Comparison of ENCODE assay signal across 8 cellular contexts in the genomic region with DNA sequence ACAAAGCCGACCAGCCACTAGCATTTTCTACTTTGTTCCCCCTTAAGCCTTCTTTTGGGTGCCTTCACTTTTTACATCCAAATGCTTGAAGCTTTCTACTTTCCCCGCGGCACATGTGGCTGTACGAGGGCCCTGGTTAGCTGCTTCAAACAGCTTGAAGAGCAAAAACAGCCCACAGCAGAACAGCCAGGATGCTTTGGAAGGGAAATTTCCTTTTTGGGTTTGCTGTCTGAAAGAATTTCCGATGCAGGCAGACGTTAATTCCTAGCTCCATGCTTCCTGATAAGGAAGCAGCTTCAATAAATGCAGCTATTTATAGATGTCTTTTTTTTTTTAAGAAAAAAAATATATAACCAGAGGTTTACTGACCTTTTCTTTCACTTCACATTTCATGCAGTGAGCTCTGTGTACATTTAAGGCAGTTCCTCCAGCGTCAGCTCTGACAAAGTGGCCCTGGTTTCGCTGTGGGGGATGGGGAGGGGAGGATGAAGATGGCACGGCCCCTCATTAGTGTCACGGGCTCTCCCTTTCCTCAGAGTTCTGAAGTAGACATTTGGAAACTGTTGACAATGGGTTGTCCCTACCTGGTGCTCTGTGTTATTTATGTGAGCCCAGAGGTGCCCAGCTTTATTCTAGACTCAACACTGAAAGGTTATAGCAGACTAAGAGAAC.
DNase-seq lines count a peak whose midpoint lies in the region; ATAC-seq lines count a peak whose summit lies in the region.

No MANE protein-coding gene starts in this region.

- peak overlapping the region in 3 of 8 donors; percentile 21 to 68 (median 54) for H3K27ac Mint-ChIP-seq in CD8-positive, alpha-beta memory T cell

- intact Hi-C loops in sciatic nerve (cut with DNase I), result no loop called here

- DNase-seq in sciatic nerve (ENCODE audit: low spot score), result no peak
- no peak for DNase-seq in SW480 (ENCODE audit: low spot score)
- no peak for DNase-seq in CD8-positive, alpha-beta memory T cell
- no peak for DNase-seq in GF-D8 (lab: John Stamatoyannopoulos, UW)

- H3K4me1 ChIP-seq in esophagus (ENCODE audit: control insufficient read depth in 2 of 2, insufficient read depth in 2 of 2, low read length in 1 of 2), result peaks cover 0 to 8% of the 10 kb centered on the region in 2 donors
- peaks cover 5% of the 10 kb centered on the region for H3K4me1 ChIP-seq in CD8-positive, alpha-beta memory T cell (ENCODE audit: insufficient read depth, low read length)

- POLR2A ChIA-PET in CD8-positive, alpha-beta memory T cell (lab: Charles Lee), result no interaction called here

- H3K4me3 ChIP-seq in esophagus (ENCODE audit: low read depth in 1 of 2, low read length in 2 of 2), result no peak overlapping the region
- H3K4me3 ChIP-seq in CD8-positive, alpha-beta memory T cell (ENCODE audit: low read length), result no peak overlapping the region

- no peaks in the 10 kb centered on the region for H3K9me3 ChIP-seq in esophagus (ENCODE audit: control insufficient read depth in 2 of 2, insufficient read depth in 1 of 2, low read depth in 1 of 2, low read length in 1 of 2)
- no peaks in the 10 kb centered on the region for H3K9me3 ChIP-seq in CD8-positive, alpha-beta memory T cell (ENCODE audit: low read length)

- no peaks in the 10 kb centered on the region for H3K27me3 ChIP-seq in esophagus (ENCODE audit: control insufficient read depth in 1 of 2, insufficient read depth in 2 of 2, low read length in 2 of 2)
- H3K27me3 ChIP-seq in CD8-positive, alpha-beta memory T cell (ENCODE audit: insufficient read depth, low read length, poor library complexity, severe bottlenecking), result no peaks in the 10 kb centered on the region

- peak; percentile 33 for ATAC-seq in GM18867 (IDR thresholded peaks at IDR 0.05; ENCODE audit: unreplicated experiment)
- ATAC-seq in HG03378 (IDR thresholded peaks at IDR 0.05; ENCODE audit: unreplicated experiment), result peak; percentile 42
- peak; percentile 49 for ATAC-seq in sciatic nerve
- ATAC-seq in GM21526 (IDR thresholded peaks at IDR 0.05; ENCODE audit: low FRiP score, unreplicated experiment), result no peak

- peak overlapping the region; percentile 52 to 80 for H3K27ac ChIP-seq in esophagus (ENCODE audit: low read depth in 2 of 2, low read length in 1 of 2)
- no peak overlapping the region for H3K27ac ChIP-seq in CD8-positive, alpha-beta memory T cell (ENCODE audit: low read depth, low read length)

- peaks cover 0 to 33% (median 18%) of the 10 kb centered on the region in 3 donors for H3K36me3 Mint-ChIP-seq in CD8-positive, alpha-beta memory T cell

- peaks cover 0 to 6% of the 10 kb centered on the region in 2 donors for H3K36me3 ChIP-seq in esophagus (ENCODE audit: control insufficient read depth in 2 of 2, insufficient read depth in 2 of 2, low read length in 1 of 2)
- no peaks in the 10 kb centered on the region for H3K36me3 ChIP-seq in CD8-positive, alpha-beta memory T cell (ENCODE audit: insufficient read depth, low read length)

- 55 to 58% methylated on average over 10 of the region's 10 CpGs for WGBS in esophagus, 2 donors

- H3K9me3 Mint-ChIP-seq in CD8-positive, alpha-beta memory T cell, result no peaks in the 10 kb centered on the region

- H3K27me3 Mint-ChIP-seq in CD8-positive, alpha-beta memory T cell, result no peaks in the 10 kb centered on the region

- CTCF ChIA-PET in CD8-positive, alpha-beta memory T cell (lab: Charles Lee), result interaction anchor here (0.5 to 0.8 kb wide), 3 partner anchors 61 to 894 kb away, joined by 3 read pairs; no protein-coding TSS in a partner anchor

- H3K4me1 Mint-ChIP-seq in CD8-positive, alpha-beta memory T cell, result peaks cover 17 to 47% (median 38%) of the 10 kb centered on the region in 3 donors

- no peak overlapping the region for H3K4me3 Mint-ChIP-seq in CD8-positive, alpha-beta memory T cell
